16 cellular contexts compared by ENCODE assay signal in the genomic region with DNA sequence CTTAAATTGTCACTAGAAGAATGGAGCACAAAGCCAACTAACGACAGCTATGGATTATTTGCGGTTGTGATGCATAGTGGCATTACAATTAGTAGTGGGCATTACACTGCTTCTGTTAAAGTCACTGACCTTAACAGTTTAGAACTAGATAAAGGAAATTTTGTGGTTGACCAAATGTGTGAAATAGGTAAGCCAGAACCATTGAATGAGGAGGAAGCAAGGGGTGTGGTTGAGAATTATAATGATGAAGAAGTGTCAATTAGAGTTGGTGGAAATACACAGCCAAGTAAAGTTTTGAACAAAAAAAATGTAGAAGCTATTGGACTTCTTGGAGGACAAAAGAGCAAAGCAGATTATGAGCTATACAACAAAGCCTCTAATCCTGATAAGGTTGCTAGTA.
"Had no signal": no experiment of that assay in that cellular context is flagged by ENCODE, and none has a peak within 500 bp of the region (broad histone marks: within the 10 kb centered on the region; RNA-seq: fewer than 3 reads in every experiment).

No MANE protein-coding gene starts in this region.

- H3K27ac Mint-ChIP-seq: activated T-cell treated with anti-CD3 and anti-CD28 coated beads, Interleukin-2, amount 50 U/mL, for 72 hours; dendritic cell treated with granulocyte-macrophage colony-stimulating factor and Interleukin-4, amounts not matched to agents 40 ng/mL and 50 ng/mL, for 4 days had no signal

- H3K4me3 ChIP-seq: prostate gland, right lobe of liver, transverse colon had no signal

- H3K9me3 Mint-ChIP-seq: activated T-cell treated with anti-CD3 and anti-CD28 coated beads, Interleukin-2, amount 50 U/mL, for 72 hours; dendritic cell treated with granulocyte-macrophage colony-stimulating factor and Interleukin-4, amounts not matched to agents 40 ng/mL and 50 ng/mL, for 4 days; stimulated activated effector memory CD8-positive, alpha-beta T cell treated with anti-CD3 and anti-CD28 coated beads, Interleukin-12 subunit alpha, Interleukin-12 subunit beta, amount 100 ng/mL, for 72 hours had no signal

- H3K4me3 Mint-ChIP-seq: activated T-cell treated with anti-CD3 and anti-CD28 coated beads, Interleukin-2, amount 50 U/mL, for 72 hours; dendritic cell treated with granulocyte-macrophage colony-stimulating factor and Interleukin-4, amounts not matched to agents 40 ng/mL and 50 ng/mL, for 4 days; stimulated activated effector memory CD8-positive, alpha-beta T cell treated with anti-CD3 and anti-CD28 coated beads, Interleukin-12 subunit alpha, Interleukin-12 subunit beta, amount 100 ng/mL, for 72 hours had no signal

- DNase-seq: activated CD4-positive, alpha-beta T cell treated with anti-CD3 and anti-CD28 coated beads for 48 hours; activated gamma-delta T cell treated with Interleukin-2 at 50 U/mL for 16 hours; activated T-cell treated with anti-CD3 and anti-CD28 coated beads, Interleukin-2, amount 50 U/mL, for 72 hours; cerebellar nuclear complex; naive thymus-derived CD4-positive, alpha-beta T cell; nucleus accumbens; right lobe of liver; substantia nigra; SW 1271; T1000; transverse colon had no signal

- H3K36me3 ChIP-seq: prostate gland had no signal

- H3K27me3 Mint-ChIP-seq: dendritic cell treated with granulocyte-macrophage colony-stimulating factor and Interleukin-4, amounts not matched to agents 40 ng/mL and 50 ng/mL, for 4 days; naive thymus-derived CD4-positive, alpha-beta T cell had no signal

- H3K27me3 ChIP-seq: right lobe of liver, transverse colon had no signal

- H3K27ac ChIP-seq: prostate gland, right lobe of liver, transverse colon, VCaP had no signal

- H3K9me3 ChIP-seq: prostate gland, right lobe of liver, transverse colon had no signal

- ATAC-seq: activated T-cell treated with anti-CD3 and anti-CD28 coated beads, Interleukin-2, amount 50 U/mL, for 72 hours; esophagus mucosa; naive thymus-derived CD4-positive, alpha-beta T cell; right lobe of liver; stimulated activated effector memory CD8-positive, alpha-beta T cell treated with anti-CD3 and anti-CD28 coated beads, Interleukin-12 subunit alpha, Interleukin-12 subunit beta, amount 100 ng/mL, for 72 hours had no signal

- H3K4me1 ChIP-seq: prostate gland, right lobe of liver, transverse colon had no signal
